1 cellular context compared by ENCODE assay signal in genomic region chr14:34539407-34540180, GRCh38.
TF ChIP-seq lines count a peak whose summit lies in the region.

A gene with protein sequence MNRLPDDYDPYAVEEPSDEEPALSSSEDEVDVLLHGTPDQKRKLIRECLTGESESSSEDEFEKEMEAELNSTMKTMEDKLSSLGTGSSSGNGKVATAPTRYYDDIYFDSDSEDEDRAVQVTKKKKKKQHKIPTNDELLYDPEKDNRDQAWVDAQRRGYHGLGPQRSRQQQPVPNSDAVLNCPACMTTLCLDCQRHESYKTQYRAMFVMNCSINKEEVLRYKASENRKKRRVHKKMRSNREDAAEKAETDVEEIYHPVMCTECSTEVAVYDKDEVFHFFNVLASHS (minus strand): TSS chr14:34539701. CDS start chr14:34539628, 73 bp downstream.

TF ChIP-seq in K562, 482 proteins besides CTCF, POLR2A, EP300 and RAD21 (continued from another document and continues in another):
- TF ChIP-seq MITF (IDR thresholded peaks at IDR 0.05) (no peak), HCFC1 (IDR thresholded peaks at IDR 0.05; ENCODE audit: low read depth, low read length) (peak; percentile 62), RB1 (IDR thresholded peaks at IDR 0.05; ENCODE audit: low read depth) (no peak; the same call in 1 of the 2 replicates), KDM1A (IDR thresholded peaks at IDR 0.05) (no peak), BCOR (IDR thresholded peaks at IDR 0.05) (no peak), TEAD1 (CRISPR knock-in tag; IDR thresholded peaks at IDR 0.05) (0 out of 4 replicates have a peak, but pooled peaks of 1 of the 2 experiments have one; percentile 14), SNIP1 (IDR thresholded peaks at IDR 0.05; ENCODE audit: low read depth) (no peak), BDP1 (IDR thresholded peaks at IDR 0.05; ENCODE audit: insufficient read depth, insufficient read length) (no peak), ZBTB8A (IDR thresholded peaks at IDR 0.05; ENCODE audit: partially characterized antibody) (no peak), BRD9 (IDR thresholded peaks at IDR 0.05; ENCODE audit: low read depth, partially characterized antibody) (peak; percentile 21), HDAC1 (IDR thresholded peaks at IDR 0.05) (peak in 1 of 2 experiments; percentile 78; a peak in 2 of 4 replicates), ZKSCAN1 (IDR thresholded peaks at IDR 0.05; ENCODE audit: low read depth, low read length) (no peak), SIN3B (IDR thresholded peaks at IDR 0.05; ENCODE audit: low read depth) (peak; percentile 54; the same call in 1 of the 2 replicates), LCOR (CRISPR knock-in tag; IDR thresholded peaks at IDR 0.05) (peak; percentile 21; the same call in 1 of the 2 replicates), SUPT5H (IDR thresholded peaks at IDR 0.05) (peak; percentile 85), ARID3A (IDR thresholded peaks at IDR 0.05; ENCODE audit: borderline replicate concordance, low read depth, low read length) (no peak), BRD4 (IDR thresholded peaks at IDR 0.05) (no peak), MXD1 (CRISPR knock-in tag; IDR thresholded peaks at IDR 0.05; ENCODE audit: borderline replicate concordance, poor library complexity, severe bottlenecking) (no peak), ZFP1 (CRISPR knock-in tag; IDR thresholded peaks at IDR 0.05) (no peak), GATAD2A (IDR thresholded peaks at IDR 0.05) (no peak), JUN (IDR thresholded peaks at IDR 0.05; ENCODE audit: borderline replicate concordance, low read depth, low read length) (0 out of 2 replicates have a peak, but pooled peaks have one; percentile 7), JUN (CRISPR knock-in tag; IDR thresholded peaks at IDR 0.05; ENCODE audit: borderline replicate concordance) (no peak), BRF2 (IDR thresholded peaks at IDR 0.05; ENCODE audit: borderline replicate concordance, insufficient read depth, insufficient read length) (no peak), CHD1 (IDR thresholded peaks at IDR 0.05; ENCODE audit: low read length) (no peak), SRSF1 (IDR thresholded peaks at IDR 0.05; ENCODE audit: low read depth, low read length) (no peak), FOXA3 (CRISPR knock-in tag; conservative IDR thresholded peaks at IDR 0.05 in 1 of 2, IDR thresholded peaks at IDR 0.05 in 1 of 2) (peak; percentile 93 to 99), ZNF224 (CRISPR knock-in tag; IDR thresholded peaks at IDR 0.05) (no peak), CHD2 (IDR thresholded peaks at IDR 0.05; ENCODE audit: low read depth, low read length) (no peak), HEY1 (CRISPR knock-in tag; IDR thresholded peaks at IDR 0.05; ENCODE audit: borderline replicate concordance) (no peak), FOS (IDR thresholded peaks at IDR 0.05; ENCODE audit: extremely low read depth, insufficient read length) (no peak)
- TF ChIP-seq, protein P1, sequence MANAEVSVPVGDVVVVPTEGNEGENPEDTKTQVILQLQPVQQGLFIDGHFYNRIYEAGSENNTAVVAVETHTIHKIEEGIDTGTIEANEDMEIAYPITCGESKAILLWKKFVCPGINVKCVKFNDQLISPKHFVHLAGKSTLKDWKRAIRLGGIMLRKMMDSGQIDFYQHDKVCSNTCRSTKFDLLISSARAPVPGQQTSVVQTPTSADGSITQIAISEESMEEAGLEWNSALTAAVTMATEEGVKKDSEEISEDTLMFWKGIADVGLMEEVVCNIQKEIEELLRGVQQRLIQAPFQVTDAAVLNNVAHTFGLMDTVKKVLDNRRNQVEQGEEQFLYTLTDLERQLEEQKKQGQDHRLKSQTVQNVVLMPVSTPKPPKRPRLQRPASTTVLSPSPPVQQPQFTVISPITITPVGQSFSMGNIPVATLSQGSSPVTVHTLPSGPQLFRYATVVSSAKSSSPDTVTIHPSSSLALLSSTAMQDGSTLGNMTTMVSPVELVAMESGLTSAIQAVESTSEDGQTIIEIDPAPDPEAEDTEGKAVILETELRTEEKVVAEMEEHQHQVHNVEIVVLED (CRISPR knock-in tag; IDR thresholded peaks at IDR 0.05), result no peak
- TF ChIP-seq, protein P2, sequence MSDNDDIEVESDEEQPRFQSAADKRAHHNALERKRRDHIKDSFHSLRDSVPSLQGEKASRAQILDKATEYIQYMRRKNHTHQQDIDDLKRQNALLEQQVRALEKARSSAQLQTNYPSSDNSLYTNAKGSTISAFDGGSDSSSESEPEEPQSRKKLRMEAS (CRISPR knock-in tag; IDR thresholded peaks at IDR 0.05), result peak; percentile 56
- TF ChIP-seq, protein P3, sequence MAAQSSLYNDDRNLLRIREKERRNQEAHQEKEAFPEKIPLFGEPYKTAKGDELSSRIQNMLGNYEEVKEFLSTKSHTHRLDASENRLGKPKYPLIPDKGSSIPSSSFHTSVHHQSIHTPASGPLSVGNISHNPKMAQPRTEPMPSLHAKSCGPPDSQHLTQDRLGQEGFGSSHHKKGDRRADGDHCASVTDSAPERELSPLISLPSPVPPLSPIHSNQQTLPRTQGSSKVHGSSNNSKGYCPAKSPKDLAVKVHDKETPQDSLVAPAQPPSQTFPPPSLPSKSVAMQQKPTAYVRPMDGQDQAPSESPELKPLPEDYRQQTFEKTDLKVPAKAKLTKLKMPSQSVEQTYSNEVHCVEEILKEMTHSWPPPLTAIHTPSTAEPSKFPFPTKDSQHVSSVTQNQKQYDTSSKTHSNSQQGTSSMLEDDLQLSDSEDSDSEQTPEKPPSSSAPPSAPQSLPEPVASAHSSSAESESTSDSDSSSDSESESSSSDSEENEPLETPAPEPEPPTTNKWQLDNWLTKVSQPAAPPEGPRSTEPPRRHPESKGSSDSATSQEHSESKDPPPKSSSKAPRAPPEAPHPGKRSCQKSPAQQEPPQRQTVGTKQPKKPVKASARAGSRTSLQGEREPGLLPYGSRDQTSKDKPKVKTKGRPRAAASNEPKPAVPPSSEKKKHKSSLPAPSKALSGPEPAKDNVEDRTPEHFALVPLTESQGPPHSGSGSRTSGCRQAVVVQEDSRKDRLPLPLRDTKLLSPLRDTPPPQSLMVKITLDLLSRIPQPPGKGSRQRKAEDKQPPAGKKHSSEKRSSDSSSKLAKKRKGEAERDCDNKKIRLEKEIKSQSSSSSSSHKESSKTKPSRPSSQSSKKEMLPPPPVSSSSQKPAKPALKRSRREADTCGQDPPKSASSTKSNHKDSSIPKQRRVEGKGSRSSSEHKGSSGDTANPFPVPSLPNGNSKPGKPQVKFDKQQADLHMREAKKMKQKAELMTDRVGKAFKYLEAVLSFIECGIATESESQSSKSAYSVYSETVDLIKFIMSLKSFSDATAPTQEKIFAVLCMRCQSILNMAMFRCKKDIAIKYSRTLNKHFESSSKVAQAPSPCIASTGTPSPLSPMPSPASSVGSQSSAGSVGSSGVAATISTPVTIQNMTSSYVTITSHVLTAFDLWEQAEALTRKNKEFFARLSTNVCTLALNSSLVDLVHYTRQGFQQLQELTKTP (IDR thresholded peaks at IDR 0.05; ENCODE audit: low read depth in 1 of 2, partially characterized antibody in 2 of 2), result no peak
- TF ChIP-seq, protein P4, sequence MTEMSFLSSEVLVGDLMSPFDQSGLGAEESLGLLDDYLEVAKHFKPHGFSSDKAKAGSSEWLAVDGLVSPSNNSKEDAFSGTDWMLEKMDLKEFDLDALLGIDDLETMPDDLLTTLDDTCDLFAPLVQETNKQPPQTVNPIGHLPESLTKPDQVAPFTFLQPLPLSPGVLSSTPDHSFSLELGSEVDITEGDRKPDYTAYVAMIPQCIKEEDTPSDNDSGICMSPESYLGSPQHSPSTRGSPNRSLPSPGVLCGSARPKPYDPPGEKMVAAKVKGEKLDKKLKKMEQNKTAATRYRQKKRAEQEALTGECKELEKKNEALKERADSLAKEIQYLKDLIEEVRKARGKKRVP (CRISPR knock-in tag; IDR thresholded peaks at IDR 0.05), result no peak
- TF ChIP-seq, protein P5, sequence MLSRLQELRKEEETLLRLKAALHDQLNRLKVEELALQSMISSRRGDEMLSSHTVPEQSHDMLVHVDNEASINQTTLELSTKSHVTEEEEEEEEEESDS (CRISPR knock-in tag; IDR thresholded peaks at IDR 0.05), result no peak
